27 cellular contexts compared by ENCODE assay signal in the genomic region with DNA sequence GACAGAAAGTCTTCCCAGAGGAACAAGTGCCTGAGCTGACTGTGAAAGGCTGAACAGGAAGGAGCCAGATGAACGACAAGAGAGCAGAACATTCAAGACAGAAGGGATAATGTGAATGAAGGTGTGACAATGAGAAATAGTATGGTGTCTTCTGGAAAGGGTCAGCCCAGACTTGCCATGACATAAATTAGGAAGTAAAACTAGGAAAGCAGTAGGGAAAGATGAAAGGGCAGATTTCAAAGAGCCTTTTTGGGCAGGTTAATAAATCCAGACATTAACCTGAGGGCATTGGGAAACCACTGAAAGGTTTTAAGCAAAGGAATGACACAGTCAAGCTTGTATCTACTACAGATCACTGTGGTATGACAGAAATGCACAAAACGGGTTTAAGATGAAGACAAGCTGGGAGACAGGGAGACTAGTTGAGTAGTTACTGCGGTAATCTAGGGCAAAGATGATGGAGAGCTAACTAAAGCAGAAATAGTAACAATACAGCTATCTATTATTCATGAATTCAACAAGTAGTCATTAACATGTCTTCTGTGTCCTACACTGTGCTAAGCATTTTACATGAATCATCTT.
DNase-seq lines count a peak whose midpoint lies in the region; ATAC-seq, FAIRE-seq and TF ChIP-seq lines count a peak whose summit lies in the region.
"Had no signal": no experiment of that assay in that cellular context is flagged by ENCODE, and none has a peak within 500 bp of the region (broad histone marks: within the 10 kb centered on the region; RNA-seq: fewer than 3 reads in every experiment).

No MANE protein-coding gene starts in this region.

- no peaks in the 10 kb centered on the region for H3K27me3 Mint-ChIP-seq in nephron progenitor cell (ENCODE audit: low read depth, poor library complexity)
- H3K27me3 Mint-ChIP-seq: activated naive CD8-positive, alpha-beta T cell treated with anti-CD3 and anti-CD28 coated beads, Interleukin-2, amount 50 U/mL, for 24 hours; brain; CD8-positive, alpha-beta memory T cell had no signal

- WGBS in A549 (ENCODE audit: missing lambda C conversion rate), result 49% methylated on average over 3 of the region's 3 CpGs
- 37 to 38% methylated on average over 3 of the region's 3 CpGs for WGBS in GM23248 (ENCODE audit: low coverage in 1 of 2, low lambda C conversion rate in 2 of 2, missing lambda C conversion rate in 2 of 2), 2 experiments

- H3F3A ChIP-seq in GM23248 (ENCODE audit: insufficient read depth), result peaks cover 26% of the 10 kb centered on the region
- no peaks in the 10 kb centered on the region for H3F3A ChIP-seq in PC-3 (ENCODE audit: low read length, unreplicated experiment)

- POLR2A ChIA-PET in A549 (lab: Yijun Ruan, JAX) (no interaction called here), PC-3 (lab: Charles Lee; ENCODE audit: unreplicated experiment) (interaction anchor here (0.9 kb wide), 1 partner anchor 16 kb away, joined by 8 read pairs; no protein-coding TSS in a partner anchor)

- H3K4me2 ChIP-seq in A549 (peak overlapping the region; percentile 9; the same call in 1 of the 3 replicates), GM23248 (ENCODE audit: unreplicated experiment) (peak overlapping the region; percentile 19), keratinocyte (ENCODE audit: control insufficient read depth, extremely low read depth, insufficient read depth, low read depth, low read length) (peak overlapping the region; percentile 44), PC-3 (ENCODE audit: low read length) (no peak overlapping the region)

- dilution Hi-C loops in keratinocyte (cut with MboI; ENCODE audit: extremely low pct_ligation_motif_present, low sequenced_read_pairs), result no loop called here

- TF ChIP-seq CTCF in A549 (IDR thresholded peaks at IDR 0.05), result no peak
- TF ChIP-seq CTCF in keratinocyte (optimal IDR thresholded peaks at IDR 0.05 in 1 of 3, IDR thresholded peaks at IDR 0.05 in 1 of 3, conservative IDR thresholded peaks at IDR 0.05 in 1 of 3; ENCODE audit: extremely low read depth in 1 of 3, insufficient read depth in 2 of 3, low read length in 3 of 3), result no peak
- TF ChIP-seq CTCF in PC-3 (conservative IDR thresholded peaks at IDR 0.05; ENCODE audit: low read depth, low read length), result no peak
- no peak for TF ChIP-seq CTCF in nephron progenitor cell (IDR thresholded peaks at IDR 0.05)

- in situ Hi-C loops in GM23248 (cut with MboI), result loop anchor here (10.0 kb wide), 1 partner anchor 136 kb away; no protein-coding TSS in a partner anchor

- DNase-seq in A549 (ENCODE audit: low read depth in 1 of 2, low spot score in 1 of 2) (no peak), GM23248 (peak; percentile 60), amniotic epithelial cell (ENCODE audit: low read depth) (peak; percentile 52), keratinocyte (ENCODE audit: low read depth, low spot score) (no peak), PC-3 (no peak), nephron progenitor cell (no peak)
- DNase-seq in stimulated activated CD4-positive, alpha-beta T cell treated with anti-CD3 and anti-CD28 coated beads, Interleukin-1b, Interleukin-23, amount 100 ng/mL, for 48 hours, result no peak
- DNase-seq: activated CD4-positive, alpha-beta T cell treated with anti-CD3 and anti-CD28 coated beads, Interleukin-2, amount 50 U/mL, for 1 hour; activated gamma-delta T cell treated with Interleukin-2 at 50 U/mL for 16 hours; activated naive CD8-positive, alpha-beta T cell treated with anti-CD3 and anti-CD28 coated beads, Interleukin-2, amount 50 U/mL, for 24 hours; activated T-cell treated with anti-CD3 and anti-CD28 coated beads, Interleukin-2, amount 50 U/mL, for 4 hours; BE2C; CD8-positive, alpha-beta memory T cell; heart right ventricle; left ventricle myocardium superior; MV-4-11; NCI-H146; OCI-M1; ovary; SHP77; SW 1271; T1000; tibial artery had no signal

- H3K4me1 Mint-ChIP-seq in nephron progenitor cell, result no peaks in the 10 kb centered on the region
- H3K4me1 Mint-ChIP-seq: activated naive CD8-positive, alpha-beta T cell treated with anti-CD3 and anti-CD28 coated beads, Interleukin-2, amount 50 U/mL, for 24 hours; brain; CD8-positive, alpha-beta memory T cell had no signal

- no peak for TF ChIP-seq POLR2A in A549 (IDR thresholded peaks at IDR 0.05; ENCODE audit: low read length)

- H3K4me1 ChIP-seq in A549, result peaks cover 6% of the 10 kb centered on the region; the same call in 2 of the 3 replicates
- peaks cover 24% of the 10 kb centered on the region for H3K4me1 ChIP-seq in GM23248 (ENCODE audit: insufficient read depth)
- H3K4me1 ChIP-seq in keratinocyte (ENCODE audit: control insufficient read depth, extremely low read depth, insufficient read depth, low read length), result peaks cover 16% of the 10 kb centered on the region
- no peaks in the 10 kb centered on the region for H3K4me1 ChIP-seq in PC-3 (ENCODE audit: insufficient read depth, low read length)
- H3K4me1 ChIP-seq: BE2C, heart right ventricle, tibial artery had no signal

- H2AFZ ChIP-seq in GM23248 (peak overlapping the region; percentile 25), keratinocyte (ENCODE audit: control insufficient read depth, low read length) (peak overlapping the region; percentile 72), PC-3 (ENCODE audit: low read length) (no peak overlapping the region)

- no peak overlapping the region for H3K4me3 ChIP-seq in A549
- H3K4me3 ChIP-seq in GM23248, result no peak overlapping the region
- no peak overlapping the region for H3K4me3 ChIP-seq in keratinocyte (ENCODE audit: control insufficient read depth in 2 of 3, extremely low read depth in 1 of 3, insufficient read depth in 2 of 3, low read depth in 1 of 3, low read length in 3 of 3)
- H3K4me3 ChIP-seq in PC-3 (ENCODE audit: low read length), result no peak overlapping the region
- H3K4me3 ChIP-seq: heart right ventricle, ovary, tibial artery had no signal

- intact Hi-C loops in PC-3 (cut with micrococcal nuclease), result no loop called here

- H3K9me3 Mint-ChIP-seq in nephron progenitor cell, result no peaks in the 10 kb centered on the region
- H3K9me3 Mint-ChIP-seq: activated naive CD8-positive, alpha-beta T cell treated with anti-CD3 and anti-CD28 coated beads, Interleukin-2, amount 50 U/mL, for 24 hours; activated T-cell treated with anti-CD3 and anti-CD28 coated beads, Interleukin-2, amount 50 U/mL, for 4 hours had no signal

- no peaks in the 10 kb centered on the region for H3K36me3 Mint-ChIP-seq in nephron progenitor cell (ENCODE audit: low read depth)
- H3K36me3 Mint-ChIP-seq: brain; CD8-positive, alpha-beta memory T cell; natural killer cell treated with Interleukin-12 subunit alpha and Interleukin-12 subunit beta and Interleukin-15 and Interleukin-18, amount 100 ng/mL, for 72 hours had no signal

- H3K9me3 ChIP-seq in A549 (no peaks in the 10 kb centered on the region), GM23248 (ENCODE audit: low read depth) (no peaks in the 10 kb centered on the region), keratinocyte (ENCODE audit: control insufficient read depth, low read depth, low read length) (no peaks in the 10 kb centered on the region), PC-3 (ENCODE audit: low read length) (no peaks in the 10 kb centered on the region)
- H3K9me3 ChIP-seq: BE2C, heart right ventricle, ovary, tibial artery had no signal

- H3K79me2 ChIP-seq in GM23248 (ENCODE audit: insufficient read depth), result no peaks in the 10 kb centered on the region
- H3K79me2 ChIP-seq in keratinocyte (ENCODE audit: control insufficient read depth, insufficient read depth, low read length), result no peaks in the 10 kb centered on the region
- no peaks in the 10 kb centered on the region for H3K79me2 ChIP-seq in PC-3 (ENCODE audit: low read length)

- H3K36me3 ChIP-seq in GM23248 (ENCODE audit: low read depth) (no peaks in the 10 kb centered on the region), keratinocyte (ENCODE audit: control insufficient read depth in 2 of 2, extremely low read depth in 1 of 2, insufficient read depth in 2 of 2, low read length in 2 of 2) (no peaks in the 10 kb centered on the region), PC-3 (ENCODE audit: low read depth, low read length) (no peaks in the 10 kb centered on the region)
- H3K36me3 ChIP-seq: BE2C, heart right ventricle, ovary, tibial artery had no signal

- H4K20me1 ChIP-seq in GM23248 (ENCODE audit: insufficient read depth) (no peaks in the 10 kb centered on the region), keratinocyte (ENCODE audit: control insufficient read depth, extremely low read depth, insufficient read depth, low read length) (no peaks in the 10 kb centered on the region), PC-3 (ENCODE audit: low read length) (no peaks in the 10 kb centered on the region)

- H3K27ac Mint-ChIP-seq in nephron progenitor cell, result no peak overlapping the region
- H3K27ac Mint-ChIP-seq: activated naive CD8-positive, alpha-beta T cell treated with anti-CD3 and anti-CD28 coated beads, Interleukin-2, amount 50 U/mL, for 24 hours; brain; CD8-positive, alpha-beta memory T cell; natural killer cell treated with Interleukin-12 subunit alpha and Interleukin-12 subunit beta and Interleukin-15 and Interleukin-18, amount 100 ng/mL, for 72 hours had no signal

- H3K4me3 Mint-ChIP-seq in nephron progenitor cell, result no peak overlapping the region
- H3K4me3 Mint-ChIP-seq: activated naive CD8-positive, alpha-beta T cell treated with anti-CD3 and anti-CD28 coated beads, Interleukin-2, amount 50 U/mL, for 24 hours; activated T-cell treated with anti-CD3 and anti-CD28 coated beads, Interleukin-2, amount 50 U/mL, for 4 hours; brain; CD8-positive, alpha-beta memory T cell; natural killer cell treated with Interleukin-12 subunit alpha and Interleukin-12 subunit beta and Interleukin-15 and Interleukin-18, amount 100 ng/mL, for 72 hours had no signal

- H3K9me1 ChIP-seq in keratinocyte (ENCODE audit: control insufficient read depth, extremely low read depth, insufficient read depth, low read length), result no peaks in the 10 kb centered on the region

- H3K9me2 ChIP-seq in GM23248 (ENCODE audit: insufficient read depth), result no peaks in the 10 kb centered on the region
- no peaks in the 10 kb centered on the region for H3K9me2 ChIP-seq in PC-3 (replicated peaks; ENCODE audit: low read length)

- no peak for TF ChIP-seq EP300 in A549 (IDR thresholded peaks at IDR 0.05)

- H3K9ac ChIP-seq in GM23248, result no peak overlapping the region
- H3K9ac ChIP-seq in keratinocyte (ENCODE audit: control insufficient read depth, extremely low read depth, insufficient read depth, low read length), result no peak overlapping the region
- no peak overlapping the region for H3K9ac ChIP-seq in PC-3 (ENCODE audit: low read length)

- FAIRE-seq in A549 (lab: Jason Lieb, UNC) (no peak), keratinocyte (lab: Jason Lieb, UNC) (peak; percentile 86)

- BruUV-seq in PC-3 (replicated peaks; lab: Mats Ljungman, UMichigan), result no TSS peak

- CTCF ChIA-PET in A549 (lab: Yijun Ruan, JAX), result interaction anchor here (1.0 to 1.2 kb wide), 3 partner anchors 11 to 225 kb away, joined by 3 to 4 read pairs (median 3); no protein-coding TSS in a partner anchor
- CTCF ChIA-PET in PC-3 (lab: Charles Lee), result no interaction called here

- no peaks in the 10 kb centered on the region for H3K27me3 ChIP-seq in GM23248 (replicated peaks; ENCODE audit: insufficient read depth)
- H3K27me3 ChIP-seq in keratinocyte (ENCODE audit: control insufficient read depth, extremely low read depth, insufficient read depth, low read length), result no peaks in the 10 kb centered on the region
- H3K27me3 ChIP-seq in PC-3 (ENCODE audit: low read length), result no peaks in the 10 kb centered on the region
- H3K27me3 ChIP-seq: BE2C, heart right ventricle, ovary, tibial artery had no signal

- H3K27ac ChIP-seq in A549, result peak overlapping the region in 1 of 2 experiments; percentile 46; a peak in 3 of 6 replicates
- peak overlapping the region; percentile 40 for H3K27ac ChIP-seq in GM23248
- H3K27ac ChIP-seq in keratinocyte (ENCODE audit: control insufficient read depth, insufficient read depth, low read length), result no peak overlapping the region
- H3K27ac ChIP-seq in PC-3 (ENCODE audit: low read length), result no peak overlapping the region
- H3K27ac ChIP-seq: heart right ventricle, ovary, tibial artery had no signal

- TF ChIP-seq RAD21 in A549 (conservative IDR thresholded peaks at IDR 0.05 in 1 of 2, IDR thresholded peaks at IDR 0.05 in 1 of 2), result no peak

- ATAC-seq in A549, result no peak
- ATAC-seq in esophagus mucosa, result no peak
- ATAC-seq in PC-3, result no peak
- ATAC-seq: activated naive CD8-positive, alpha-beta T cell treated with anti-CD3 and anti-CD28 coated beads, Interleukin-2, amount 50 U/mL, for 24 hours; activated T-cell treated with anti-CD3 and anti-CD28 coated beads, Interleukin-2, amount 50 U/mL, for 4 hours; HCT116; heart right ventricle; left ventricle myocardium superior; natural killer cell treated with Interleukin-12 subunit alpha and Interleukin-12 subunit beta and Interleukin-15 and Interleukin-18, amount 100 ng/mL, for 72 hours had no signal

Comparison
In these comparisons a context has a peak if more than half of its experiments do, and no peak if none do; other contexts are left out.
1. DNase-seq: peak in GM23248 (single experiment) and amniotic epithelial cell (single experiment); none in A549 (0 of 2), keratinocyte (single experiment), PC-3 (single experiment), stimulated activated CD4-positive, alpha-beta T cell treated with anti-CD3 and anti-CD28 coated beads, Interleukin-1b, Interleukin-23, amount 100 ng/mL, for 48 hours (single experiment) and nephron progenitor cell (single experiment).